Comparison of ENCODE assay signal across 1 cellular context in the genomic region with DNA sequence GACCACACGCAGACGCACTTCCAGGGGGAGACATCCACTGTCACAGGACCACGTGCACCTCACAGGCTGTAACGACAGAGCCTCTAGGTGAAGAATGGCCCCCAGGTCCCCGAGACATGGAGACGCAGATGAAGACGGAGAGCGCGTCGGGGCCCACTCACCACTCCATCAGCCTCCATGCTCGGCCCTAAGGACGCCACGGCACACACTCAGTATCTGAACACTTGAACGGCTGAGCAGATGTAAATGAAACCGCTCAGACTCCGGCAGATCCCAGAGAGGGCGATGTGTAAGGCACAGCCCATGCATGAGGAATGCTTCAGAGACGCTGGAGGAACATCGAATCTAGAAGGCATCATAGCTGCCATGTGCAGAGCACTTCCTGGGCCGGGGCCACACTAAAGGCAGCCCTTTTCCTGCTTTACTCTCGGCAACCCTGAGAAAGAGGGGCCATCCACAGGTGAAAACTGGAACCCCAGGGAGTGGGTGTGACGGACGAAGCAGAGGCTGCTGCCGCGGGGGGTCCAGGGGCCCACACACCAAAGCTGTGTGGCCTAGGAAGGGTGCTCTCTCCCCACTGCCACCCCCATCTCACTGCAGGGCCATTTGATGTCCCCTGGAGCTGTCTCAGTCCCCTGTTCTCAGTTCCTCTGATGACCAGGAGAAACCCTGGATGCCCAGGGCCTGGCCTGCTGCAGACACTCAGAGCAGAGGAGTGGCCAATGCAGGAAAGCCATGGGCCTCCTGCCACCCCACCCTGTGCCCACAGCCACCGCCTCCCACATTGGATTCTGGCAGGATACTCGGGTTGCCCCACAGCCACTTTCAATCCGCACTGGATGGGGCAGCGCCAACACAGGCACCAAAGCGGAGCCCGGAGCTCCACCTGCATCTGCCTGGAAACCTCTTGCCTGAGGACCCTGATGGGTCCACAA.
TF ChIP-seq lines count a peak whose summit lies in the region.

No MANE protein-coding gene starts in this region.

TF ChIP-seq in HepG2, 621 proteins besides CTCF, POLR2A, EP300 and RAD21 (continued from another document):
- TF ChIP-seq, protein P1, sequence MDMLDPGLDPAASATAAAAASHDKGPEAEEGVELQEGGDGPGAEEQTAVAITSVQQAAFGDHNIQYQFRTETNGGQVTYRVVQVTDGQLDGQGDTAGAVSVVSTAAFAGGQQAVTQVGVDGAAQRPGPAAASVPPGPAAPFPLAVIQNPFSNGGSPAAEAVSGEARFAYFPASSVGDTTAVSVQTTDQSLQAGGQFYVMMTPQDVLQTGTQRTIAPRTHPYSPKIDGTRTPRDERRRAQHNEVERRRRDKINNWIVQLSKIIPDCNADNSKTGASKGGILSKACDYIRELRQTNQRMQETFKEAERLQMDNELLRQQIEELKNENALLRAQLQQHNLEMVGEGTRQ (IDR thresholded peaks at IDR 0.05; ENCODE audit: low read depth, low read length), result no peak
- TF ChIP-seq, protein P1 (CRISPR knock-in tag; IDR thresholded peaks at IDR 0.05; ENCODE audit: borderline replicate concordance), result no peak
- no peak for TF ChIP-seq ZNF333 (CRISPR knock-in tag; IDR thresholded peaks at IDR 0.05; ENCODE audit: borderline replicate concordance)
- no peak for TF ChIP-seq ZNF780A (CRISPR knock-in tag; IDR thresholded peaks at IDR 0.05)
- TF ChIP-seq, protein P2, sequence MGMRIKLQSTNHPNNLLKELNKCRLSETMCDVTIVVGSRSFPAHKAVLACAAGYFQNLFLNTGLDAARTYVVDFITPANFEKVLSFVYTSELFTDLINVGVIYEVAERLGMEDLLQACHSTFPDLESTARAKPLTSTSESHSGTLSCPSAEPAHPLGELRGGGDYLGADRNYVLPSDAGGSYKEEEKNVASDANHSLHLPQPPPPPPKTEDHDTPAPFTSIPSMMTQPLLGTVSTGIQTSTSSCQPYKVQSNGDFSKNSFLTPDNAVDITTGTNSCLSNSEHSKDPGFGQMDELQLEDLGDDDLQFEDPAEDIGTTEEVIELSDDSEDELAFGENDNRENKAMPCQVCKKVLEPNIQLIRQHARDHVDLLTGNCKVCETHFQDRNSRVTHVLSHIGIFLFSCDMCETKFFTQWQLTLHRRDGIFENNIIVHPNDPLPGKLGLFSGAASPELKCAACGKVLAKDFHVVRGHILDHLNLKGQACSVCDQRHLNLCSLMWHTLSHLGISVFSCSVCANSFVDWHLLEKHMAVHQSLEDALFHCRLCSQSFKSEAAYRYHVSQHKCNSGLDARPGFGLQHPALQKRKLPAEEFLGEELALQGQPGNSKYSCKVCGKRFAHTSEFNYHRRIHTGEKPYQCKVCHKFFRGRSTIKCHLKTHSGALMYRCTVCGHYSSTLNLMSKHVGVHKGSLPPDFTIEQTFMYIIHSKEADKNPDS (CRISPR knock-in tag; IDR thresholded peaks at IDR 0.05), result no peak
- TF ChIP-seq TBL1XR1 (IDR thresholded peaks at IDR 0.05; ENCODE audit: borderline replicate concordance, low read length, partially characterized antibody), result no peak
- TF ChIP-seq, protein P3, sequence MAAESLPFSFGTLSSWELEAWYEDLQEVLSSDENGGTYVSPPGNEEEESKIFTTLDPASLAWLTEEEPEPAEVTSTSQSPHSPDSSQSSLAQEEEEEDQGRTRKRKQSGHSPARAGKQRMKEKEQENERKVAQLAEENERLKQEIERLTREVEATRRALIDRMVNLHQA (CRISPR knock-in tag; IDR thresholded peaks at IDR 0.05), result no peak
- no peak for TF ChIP-seq CENPT (CRISPR knock-in tag; IDR thresholded peaks at IDR 0.05; ENCODE audit: low read depth)
- TF ChIP-seq RAD51 (IDR thresholded peaks at IDR 0.05; ENCODE audit: borderline replicate concordance), result no peak
- no peak for TF ChIP-seq HMGA1 (CRISPR knock-in tag; conservative IDR thresholded peaks at IDR 0.05)
- TF ChIP-seq, protein P4, sequence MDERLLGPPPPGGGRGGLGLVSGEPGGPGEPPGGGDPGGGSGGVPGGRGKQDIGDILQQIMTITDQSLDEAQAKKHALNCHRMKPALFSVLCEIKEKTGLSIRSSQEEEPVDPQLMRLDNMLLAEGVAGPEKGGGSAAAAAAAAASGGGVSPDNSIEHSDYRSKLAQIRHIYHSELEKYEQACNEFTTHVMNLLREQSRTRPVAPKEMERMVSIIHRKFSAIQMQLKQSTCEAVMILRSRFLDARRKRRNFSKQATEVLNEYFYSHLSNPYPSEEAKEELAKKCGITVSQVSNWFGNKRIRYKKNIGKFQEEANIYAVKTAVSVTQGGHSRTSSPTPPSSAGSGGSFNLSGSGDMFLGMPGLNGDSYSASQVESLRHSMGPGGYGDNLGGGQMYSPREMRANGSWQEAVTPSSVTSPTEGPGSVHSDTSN (CRISPR knock-in tag; IDR thresholded peaks at IDR 0.05), result no peak
- no peak for TF ChIP-seq RELA (CRISPR knock-in tag; IDR thresholded peaks at IDR 0.05)
- TF ChIP-seq ZNF749 (CRISPR knock-in tag; IDR thresholded peaks at IDR 0.05; ENCODE audit: borderline replicate concordance), result no peak
- no peak for TF ChIP-seq ZNF318 (CRISPR knock-in tag; IDR thresholded peaks at IDR 0.05)
